ENCODE assay signal across 11 cellular contexts in genomic region chr3:133745981-133746721, GRCh38. TPM values are rescaled to one million over a fixed set of nuclear protein-coding genes. Genes with fewer than 3 reads are reported as not detected.
DNase-seq lines count a peak whose midpoint lies in the region; ATAC-seq and TF ChIP-seq lines count a peak whose summit lies in the region.
"Had no signal": no experiment of that assay in that cellular context is flagged by ENCODE, and none has a peak within 500 bp of the region (broad histone marks: within the 10 kb centered on the region; RNA-seq: fewer than 3 reads in every experiment).

TF (plus strand) TSS chr3:133746393; CDS start chr3:133746441, 48 bp downstream.

- H2AK5ac ChIP-seq in H9 (ENCODE audit: insufficient read length, low read length): no peak within 1 kb of the TSS

- no peak within 1 kb of the TSS for H3K56ac ChIP-seq in H9 (ENCODE audit: insufficient read length, low read depth, low read length)

- no peak within 1 kb of the TSS for H3T11ph ChIP-seq in H9 (ENCODE audit: low read length)

- H2AFZ ChIP-seq in H9 (ENCODE audit: low read length): no peak within 1 kb of the TSS

- no peak within 1 kb of the TSS for H3K4me2 ChIP-seq in H9 (ENCODE audit: insufficient read depth, insufficient read length, low read length)

- TF ChIP-seq POLR2A in ovary (IDR thresholded peaks at IDR 0.05): no peak

- peak in 4 of 8 donors; percentile 48 to 62 (median 54) for ATAC-seq in heart right ventricle
- no peak for ATAC-seq in HG02623 (IDR thresholded peaks at IDR 0.05; ENCODE audit: unreplicated experiment)
- ATAC-seq: CD8-positive, alpha-beta T cell; GM12878 had no signal

- no peak within 1 kb of the TSS for H2BK12ac ChIP-seq in H9 (ENCODE audit: insufficient read length, low read depth, low read length)

- H3K27ac Mint-ChIP-seq in H9 (no peak within 1 kb of the TSS), mesothelial cell of epicardium (no peak within 1 kb of the TSS)
- H3K27ac Mint-ChIP-seq: CD8-positive, alpha-beta T cell had no signal

- no peaks in the 10 kb centered on the region for H3K23me2 ChIP-seq in H9 (ENCODE audit: insufficient read length, low read depth, low read length, poor library complexity, severe bottlenecking)

- H3K27me3 Mint-ChIP-seq in H9 (ENCODE audit: low read depth) (peaks cover 5% of the 10 kb centered on the region), mesothelial cell of epicardium (ENCODE audit: low read depth) (no peaks in the 10 kb centered on the region)

- no peak within 1 kb of the TSS for H3K9ac ChIP-seq in H9 (ENCODE audit: extremely low read depth, insufficient read length, low read length)

- intact Hi-C loops in heart right ventricle (cut with DNase I): no loop called here
- intact Hi-C loops in ovary (cut with DNase I): no loop called here

- H3K27ac ChIP-seq in H9 (ENCODE audit: insufficient read length, low read depth, low read length) (no peak within 1 kb of the TSS), adipose tissue (ENCODE audit: low read depth, low read length) (no peak within 1 kb of the TSS), heart right ventricle (no peak within 1 kb of the TSS), ovary (no peak within 1 kb of the TSS)

- no peaks in the 10 kb centered on the region for H4K20me1 ChIP-seq in H9 (ENCODE audit: control insufficient read depth, insufficient read depth, insufficient read length)

- peaks cover 0 to 2% of the 10 kb centered on the region in 2 experiments; a peak in 1 of 4 replicates for H3K4me1 Mint-ChIP-seq in H9
- peaks cover 9% of the 10 kb centered on the region for H3K4me1 Mint-ChIP-seq in mesothelial cell of epicardium

- TF ChIP-seq EP300 in ovary (IDR thresholded peaks at IDR 0.05): no peak

- H2BK120ac ChIP-seq in H9 (ENCODE audit: low read depth, low read length, poor library complexity, severe bottlenecking): no peak within 1 kb of the TSS

- TF ChIP-seq CTCF in H9 (conservative IDR thresholded peaks at IDR 0.05) (no peak), heart right ventricle (IDR thresholded peaks at IDR 0.05) (no peak), ovary (IDR thresholded peaks at IDR 0.05) (no peak), mesothelial cell of epicardium (IDR thresholded peaks at IDR 0.05; ENCODE audit: unreplicated experiment) (no peak)

- H2BK15ac ChIP-seq in H9 (ENCODE audit: low read depth, low read length): no peak within 1 kb of the TSS

- H3K36me3 Mint-ChIP-seq in H9 (ENCODE audit: insufficient read depth in 1 of 3, low read depth in 3 of 3): no peaks in the 10 kb centered on the region
- H3K36me3 Mint-ChIP-seq in mesothelial cell of epicardium: no peaks in the 10 kb centered on the region
- H3K36me3 Mint-ChIP-seq: CD8-positive, alpha-beta T cell had no signal

- no peaks in the 10 kb centered on the region for H3K27me3 ChIP-seq in H9 (ENCODE audit: insufficient read depth, low read length)
- peaks cover 0 to 43% (median 22%) of the 10 kb centered on the region in 7 donors for H3K27me3 ChIP-seq in heart right ventricle
- H3K27me3 ChIP-seq in ovary: no peaks in the 10 kb centered on the region

- WGBS in H9 (ENCODE audit: extremely low coverage, insufficient read length, low lambda C conversion rate): no CpG with 5 or more reads among the region's 50 CpGs
- WGBS in adipose tissue, 3 donors: 7 to 18% (median 10%) methylated on average over 49 to 50 of the region's 50 CpGs
- WGBS in heart right ventricle, 2 donors: 9 to 10% methylated on average over 50 of the region's 50 CpGs
- WGBS in ovary, 3 donors: 4 to 6% (median 4%) methylated on average over 50 of the region's 50 CpGs

- no peak within 1 kb of the TSS for H4K8ac ChIP-seq in H9 (replicated peaks; ENCODE audit: insufficient read length, low read depth, low read length)

- no peaks in the 10 kb centered on the region for H3K9me3 ChIP-seq in H9 (ENCODE audit: control insufficient read depth, low read depth, low read length)
- H3K9me3 ChIP-seq in heart right ventricle: no peaks in the 10 kb centered on the region
- H3K9me3 ChIP-seq in ovary: no peaks in the 10 kb centered on the region

- no peak within 1 kb of the TSS for H3K4ac ChIP-seq in H9 (ENCODE audit: low read depth, low read length)

- H3K4me3 Mint-ChIP-seq in H9 (no peak within 1 kb of the TSS), mesothelial cell of epicardium (no peak within 1 kb of the TSS)
- H3K4me3 Mint-ChIP-seq: activated T-cell treated with anti-CD3 and anti-CD28 coated beads, Interleukin-2, amount 50 U/mL, for 4 hours; CD8-positive, alpha-beta T cell had no signal

- no peak within 1 kb of the TSS for H2BK5ac ChIP-seq in H9 (ENCODE audit: insufficient read length, low read length)

- DNase-seq in H9: no peak
- peak in 1 of 2 donors; percentile 22 for DNase-seq in heart right ventricle
- DNase-seq in occipital lobe (lab: John Stamatoyannopoulos, UW): peak; percentile 86
- DNase-seq in ovary: no peak
- DNase-seq in mesothelial cell of epicardium (ENCODE audit: low spot score in 2 of 2, unreplicated experiment in 2 of 2): no peak
- DNase-seq in DMS79 treated with DMSO at 0.1 percent for 48 hours (lab: John Stamatoyannopoulos, UW): no peak
- DNase-seq: activated T-cell treated with anti-CD3 and anti-CD28 coated beads, Interleukin-2, amount 50 U/mL, for 4 hours; CD8-positive, alpha-beta T cell had no signal

- no peaks in the 10 kb centered on the region for H3K36me3 ChIP-seq in heart right ventricle
- no peaks in the 10 kb centered on the region for H3K36me3 ChIP-seq in ovary

- no peaks in the 10 kb centered on the region for H3K79me2 ChIP-seq in H9 (ENCODE audit: insufficient read depth, low read length)

- H3K9me3 Mint-ChIP-seq in H9 (no peaks in the 10 kb centered on the region; a peak in 1 of 5 replicates), mesothelial cell of epicardium (no peaks in the 10 kb centered on the region)
- H3K9me3 Mint-ChIP-seq: activated T-cell treated with anti-CD3 and anti-CD28 coated beads, Interleukin-2, amount 50 U/mL, for 4 hours; CD8-positive, alpha-beta T cell had no signal

- H3K79me1 ChIP-seq in H9 (ENCODE audit: insufficient read depth, low read depth, low read length, poor library complexity, severe bottlenecking): no peaks in the 10 kb centered on the region

- H3K4me3 ChIP-seq in heart right ventricle: peak within 1 kb of the TSS in 8 of 10 donors; percentile 17 to 46 (median 36)
- no peak within 1 kb of the TSS for H3K4me3 ChIP-seq in ovary
- H3K4me3 ChIP-seq: GM12878 had no signal

- H3K23ac ChIP-seq in H9 (ENCODE audit: insufficient read length, low read depth, low read length): no peak within 1 kb of the TSS

- H3K4me1 ChIP-seq in H9 (ENCODE audit: insufficient read depth, low read length) (no peaks in the 10 kb centered on the region), heart right ventricle (peaks cover 0 to 20% (median 7%) of the 10 kb centered on the region in 9 donors), ovary (ENCODE audit: insufficient read depth) (no peaks in the 10 kb centered on the region)

- H4K91ac ChIP-seq in H9 (ENCODE audit: insufficient read length, low read depth, low read length): no peak within 1 kb of the TSS

- H3K14ac ChIP-seq in H9 (ENCODE audit: insufficient read depth, low read length): 0 out of 2 replicates have a peak within 1 kb of the TSS, but pooled peaks have one; percentile 19

- H3K18ac ChIP-seq in H9 (ENCODE audit: insufficient read length, low read depth, low read length): no peak within 1 kb of the TSS

- H2BK20ac ChIP-seq in H9 (ENCODE audit: low read depth, low read length, poor library complexity, severe bottlenecking): no peak within 1 kb of the TSS

- no peak within 1 kb of the TSS for H4K5ac ChIP-seq in H9 (ENCODE audit: insufficient read length, low read depth, low read length)

RNA-seq across cellular contexts. Expression of gene TF, which starts in this region (rescaled TPM):
- total RNA-seq in H9 (2021): 0.09 and 0.18 TPM in 2 replicates
- 10 to 100 TPM in 2 of 3 donors, 1 to 10 TPM in 1; 1.3 to 72.4 (median 63.7) TPM for polyA plus RNA-seq in adipose tissue
- total RNA-seq in heart right ventricle: 1 to 10 TPM in 8 of 10 donors, under 1 TPM in 2; 0.24 to 8.5 (median 3.5) TPM
- polyA plus RNA-seq in heart right ventricle: 10 to 100 TPM in 1 of 2 donors, 1 to 10 TPM in 1; 2.6 to 11.6 TPM
- 2.5 TPM for total RNA-seq in occipital lobe
- total RNA-seq in ovary: 10 to 100 TPM in 1 of 7 donors, 1 to 10 TPM in 5, under 1 TPM in 1; under 0.01 to 18.1 (median 2.0) TPM
- 1 to 10 TPM in 1 of 2 donors, under 1 TPM in 1; 0.87 to 4.7 TPM for polyA plus RNA-seq in ovary
- total RNA-seq in mesothelial cell of epicardium: 5.2 to 6.4 TPM (median 5.7 TPM) in 3 replicates
